In the genomic region with DNA sequence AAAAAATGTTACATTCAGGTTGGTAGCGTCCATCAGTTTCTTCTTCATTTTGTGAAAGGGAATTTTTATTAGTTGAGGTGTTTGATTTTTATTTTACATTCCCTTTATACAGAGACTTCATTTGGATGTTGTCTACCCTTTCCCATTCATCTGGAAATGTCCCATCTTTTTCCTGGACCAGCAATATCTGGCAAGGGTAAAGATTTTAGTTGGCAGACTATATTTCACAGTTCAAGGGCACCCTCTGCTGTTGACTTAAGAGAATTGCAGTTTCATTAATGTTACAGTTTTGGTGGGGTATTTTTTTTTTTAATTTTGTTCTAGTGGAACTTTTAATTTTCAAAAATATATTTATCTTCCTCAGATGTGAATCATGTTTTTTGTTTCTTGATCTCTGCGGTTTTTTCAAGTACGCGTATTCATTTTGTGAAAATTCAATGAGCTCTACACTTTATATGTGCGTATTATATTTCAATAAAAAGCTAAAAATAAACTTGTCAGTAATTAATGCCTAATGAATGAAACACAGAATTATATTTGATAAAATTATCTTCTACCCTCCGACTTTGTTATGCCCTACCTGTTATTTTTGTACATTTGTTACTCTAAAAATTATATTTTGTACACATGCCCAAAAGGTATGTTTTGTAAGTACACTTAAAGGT, we compare ENCODE assay signal across 8 cellular contexts.
DNase-seq lines count a peak whose midpoint lies in the region; ATAC-seq and TF ChIP-seq lines count a peak whose summit lies in the region.

No MANE protein-coding gene starts in this region.

- peaks cover 4 to 24% of the 10 kb centered on the region in 2 donors for H3K36me3 Mint-ChIP-seq in naive B cell

- H3K27ac ChIP-seq in coronary artery, result no peak overlapping the region

- H3K4me3 ChIP-seq in coronary artery, result no peak overlapping the region

- H3K27ac Mint-ChIP-seq in naive B cell, result no peak overlapping the region

- TF ChIP-seq CTCF in GM12873 (IDR thresholded peaks at IDR 0.05; ENCODE audit: insufficient read depth, low read depth, low read length, missing control alignments), result peak; percentile 57
- TF ChIP-seq CTCF in coronary artery (IDR thresholded peaks at IDR 0.05), result peak; percentile 43

- in situ Hi-C loops in ACHN (cut with HindIII; ENCODE audit: low pct_ligation_motif_present, low pct_unique_long_range_greater_than_20kb, low sequenced_read_pairs), result no loop called here

- DNase-seq in ACHN (peak; percentile 55), NCI-H748 (lab: John Stamatoyannopoulos, UW; ENCODE audit: unreplicated experiment) (peak; percentile 47), coronary artery (ENCODE audit: low spot score) (no peak), naive B cell (peak; percentile 12)
- no peak for DNase-seq in activated CD4-positive, alpha-beta T cell treated with anti-CD3 and anti-CD28 coated beads for 4 hours

- H3K9me3 Mint-ChIP-seq in naive B cell, result peaks cover 8 to 22% (median 17%) of the 10 kb centered on the region in 7 donors

- H3K4me3 Mint-ChIP-seq in naive B cell, result no peak overlapping the region

- H3K27me3 Mint-ChIP-seq in naive B cell, result peaks cover 6 to 32% (median 9%) of the 10 kb centered on the region in 3 donors

- ATAC-seq in naive B cell (ENCODE audit: low read depth in 2 of 2) (no peak), HG03175 (IDR thresholded peaks at IDR 0.05; ENCODE audit: unreplicated experiment) (no peak), GM18858 (IDR thresholded peaks at IDR 0.05; ENCODE audit: unreplicated experiment) (no peak)

- no peaks in the 10 kb centered on the region for H3K4me1 Mint-ChIP-seq in naive B cell

Comparison
In these comparisons a context has a peak if more than half of its experiments do, and no peak if none do; other contexts are left out.
1. DNase-seq: peak in ACHN (single experiment), NCI-H748 (single experiment) and naive B cell (single experiment); none in coronary artery (single experiment) and activated CD4-positive, alpha-beta T cell treated with anti-CD3 and anti-CD28 coated beads for 4 hours (0 of 2).